In the genomic region with DNA sequence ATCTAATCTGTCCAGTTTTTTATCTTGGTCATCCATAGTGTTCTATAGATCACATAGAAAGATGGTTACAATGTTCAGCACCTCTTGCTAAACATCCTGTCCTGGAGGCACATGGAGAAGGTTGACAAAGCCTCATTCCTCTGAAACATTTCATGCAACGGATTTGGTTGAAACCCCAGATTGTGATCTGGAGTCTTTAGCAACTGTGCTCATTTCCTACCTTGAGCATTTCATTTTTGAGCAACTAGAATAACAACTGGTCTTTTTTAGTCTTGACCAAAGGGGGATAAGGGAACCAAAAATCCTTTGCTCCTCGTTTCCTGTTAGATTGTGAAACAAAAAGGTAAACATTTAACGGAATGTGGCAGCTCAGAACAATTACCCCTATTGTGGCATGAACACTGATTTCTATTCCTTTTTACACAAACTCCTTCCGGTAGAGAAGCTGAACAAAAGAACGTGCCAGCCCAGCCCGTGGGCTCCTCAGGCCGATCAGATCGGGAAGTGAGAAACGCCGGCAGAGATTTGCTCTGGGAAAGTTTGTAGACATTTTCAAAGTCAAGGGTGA, we compare ENCODE assay signal across 8 cellular contexts.
DNase-seq lines count a peak whose midpoint lies in the region; ATAC-seq and FAIRE-seq lines count a peak whose summit lies in the region.

No MANE protein-coding gene starts in this region.

- FAIRE-seq in GM18507 (lab: Jason Lieb, UNC) (peak; percentile 15), HTR-8/SVneo (lab: Jason Lieb, UNC) (no peak)

- in situ Hi-C loops in SK-MEL-5 (cut with HindIII; ENCODE audit: low pct_unique_long_range_greater_than_20kb, low sequenced_read_pairs): no loop called here

- intact Hi-C loops in sciatic nerve (cut with DNase I): no loop called here

- DNase-seq in GM18507 (ENCODE audit: extremely low spot score, insufficient read length, low read depth): no peak
- DNase-seq in SK-MEL-5 (ENCODE audit: low read depth, low spot score): peak; percentile 69
- DNase-seq in glomerular endothelial cell (ENCODE audit: extremely low read depth, low read depth, low spot score): peak; percentile 81
- DNase-seq in sciatic nerve (ENCODE audit: low spot score): no peak
- no peak for DNase-seq in GDM1 (lab: John Stamatoyannopoulos, UW)
- DNase-seq in HTR-8/SVneo (ENCODE audit: insufficient read length, low spot score): no peak
- DNase-seq in central memory CD4-positive, alpha-beta T cell: no peak
- DNase-seq in pons (ENCODE audit: low spot score): no peak

- peak; percentile 11 for ATAC-seq in sciatic nerve

Comparison
In these comparisons a context has a peak if more than half of its experiments do, and no peak if none do; other contexts are left out.
1. DNase-seq: peak in SK-MEL-5 (single experiment) and glomerular endothelial cell (single experiment); none in GM18507 (single experiment), sciatic nerve (single experiment), GDM1 (single experiment), HTR-8/SVneo (single experiment), central memory CD4-positive, alpha-beta T cell (single experiment) and pons (single experiment).